ENCODE assay signal across 10 cellular contexts in the genomic region with DNA sequence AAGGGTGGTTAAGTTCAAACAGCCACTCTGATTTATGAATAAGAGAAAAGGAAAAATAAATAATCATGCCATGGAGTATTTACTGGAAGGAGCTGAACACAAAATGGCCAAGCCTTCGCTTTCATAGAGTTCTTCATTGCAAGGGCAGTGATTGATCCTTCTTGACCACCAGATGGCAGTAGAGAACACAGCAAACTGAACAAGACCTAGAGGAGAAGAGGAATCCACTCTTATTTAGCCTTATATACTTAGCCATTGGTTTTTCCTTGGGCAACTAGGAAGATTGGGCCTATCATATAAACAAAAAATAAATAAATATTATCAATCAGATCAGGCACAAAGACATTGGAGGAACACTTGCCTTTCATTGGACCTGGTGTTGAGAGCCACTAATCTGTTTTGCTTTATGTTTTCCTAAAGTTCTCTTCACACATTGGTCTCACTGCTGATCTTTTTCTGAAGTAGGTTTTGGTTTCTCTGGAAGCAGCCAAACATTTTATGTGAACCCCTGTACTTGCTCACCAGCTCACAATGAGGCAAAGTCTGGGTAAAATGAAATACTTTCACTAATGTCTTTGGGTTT. TPM values are rescaled to one million over a fixed set of nuclear protein-coding genes. Genes with fewer than 3 reads are reported as not detected.
DNase-seq lines count a peak whose midpoint lies in the region; ATAC-seq, FAIRE-seq and TF ChIP-seq lines count a peak whose summit lies in the region.
"Had no signal": no experiment of that assay in that cellular context is flagged by ENCODE, and none has a peak within 500 bp of the region (broad histone marks: within the 10 kb centered on the region; RNA-seq: fewer than 3 reads in every experiment).

No MANE protein-coding gene starts in this region.

- intact Hi-C loops in head of caudate nucleus (cut with DNase I) = loop anchor here (10.0 kb wide), 1 partner anchor 60 kb away; a partner anchor contains a TSS

- no peaks in the 10 kb centered on the region for H3K36me3 Mint-ChIP-seq in activated CD4-positive, alpha-beta T cell treated with anti-CD3 and anti-CD28 coated beads, Interleukin-2, amount 10 ng/mL, durations not matched to agents 7 days and 5 days (ENCODE audit: low read depth)

- CTCF ChIA-PET in activated CD4-positive, alpha-beta T cell treated with anti-CD3 and anti-CD28 coated beads, Interleukin-2, amount 10 ng/mL, durations not matched to agents 7 days and 5 days (lab: Charles Lee) = interaction anchor here (0.7 kb wide), 1 partner anchor 9 kb away, joined by 3 read pairs; no protein-coding TSS in a partner anchor

- no peak overlapping the region for H3K4me3 ChIP-seq in parathyroid adenoma (ENCODE audit: low read depth, low read length)

- POLR2A ChIA-PET in activated CD4-positive, alpha-beta T cell treated with anti-CD3 and anti-CD28 coated beads, Interleukin-2, amount 10 ng/mL, durations not matched to agents 7 days and 5 days (lab: Charles Lee) = no interaction called here

- H3K4me1 ChIP-seq in parathyroid adenoma = no peaks in the 10 kb centered on the region

- no peaks in the 10 kb centered on the region for H3K4me1 Mint-ChIP-seq in activated CD4-positive, alpha-beta T cell treated with anti-CD3 and anti-CD28 coated beads, Interleukin-2, amount 10 ng/mL, durations not matched to agents 7 days and 5 days

- H3K27ac ChIP-seq in parathyroid adenoma = no peak overlapping the region

- no peaks in the 10 kb centered on the region for H3K27me3 ChIP-seq in parathyroid adenoma (ENCODE audit: control insufficient read depth, insufficient read depth, low read length)

- no peaks in the 10 kb centered on the region for H3K9me3 ChIP-seq in parathyroid adenoma (ENCODE audit: control insufficient read depth, low read length)

- TF ChIP-seq CTCF in D721Med (IDR thresholded peaks at IDR 0.05; ENCODE audit: insufficient read depth, missing control alignments) (peak; percentile 87), parathyroid adenoma (IDR thresholded peaks at IDR 0.05) (peak; percentile 74)

- H3K4me2 ChIP-seq in parathyroid adenoma (ENCODE audit: low read length) = no peak overlapping the region

- H3K27ac Mint-ChIP-seq in activated CD4-positive, alpha-beta T cell treated with anti-CD3 and anti-CD28 coated beads, Interleukin-2, amount 10 ng/mL, durations not matched to agents 7 days and 5 days = no peak overlapping the region
- H3K27ac Mint-ChIP-seq: stimulated activated naive CD8-positive, alpha-beta T cell treated with anti-CD3 and anti-CD28 coated beads, Interleukin-15, Interleukin-2, amounts not matched to agents 100 ng/mL and 50 ng/mL, for 24 hours had no signal

- H2AFZ ChIP-seq in parathyroid adenoma = no peak overlapping the region

- peaks cover 16% of the 10 kb centered on the region for H3K27me3 Mint-ChIP-seq in activated CD4-positive, alpha-beta T cell treated with anti-CD3 and anti-CD28 coated beads, Interleukin-2, amount 10 ng/mL, durations not matched to agents 7 days and 5 days

- ATAC-seq in GM18870 (IDR thresholded peaks at IDR 0.05; ENCODE audit: unreplicated experiment) (peak; percentile 41), HG03060 (IDR thresholded peaks at IDR 0.05; ENCODE audit: low read depth, unreplicated experiment) (peak; percentile 35)

- H3K79me2 ChIP-seq in parathyroid adenoma = no peaks in the 10 kb centered on the region

- no peaks in the 10 kb centered on the region for H3K9me3 Mint-ChIP-seq in activated CD4-positive, alpha-beta T cell treated with anti-CD3 and anti-CD28 coated beads, Interleukin-2, amount 10 ng/mL, durations not matched to agents 7 days and 5 days
- H3K9me3 Mint-ChIP-seq: activated T-cell treated with anti-CD3 and anti-CD28 coated beads, Interleukin-2, amount 50 U/mL, for 4 hours; stimulated activated naive CD8-positive, alpha-beta T cell treated with anti-CD3 and anti-CD28 coated beads, Interleukin-15, Interleukin-2, amounts not matched to agents 100 ng/mL and 50 ng/mL, for 24 hours had no signal

- DNase-seq in D721Med (ENCODE audit: insufficient read length, low spot score) (no peak), NCI-H2171 (lab: John Stamatoyannopoulos, UW) (peak; percentile 21), head of caudate nucleus (peak in 31 of 42 donors; percentile 15 to 86 (median 68))
- DNase-seq in activated CD4-positive, alpha-beta T cell treated with anti-CD3 and anti-CD28 coated beads, Interleukin-2, amount 10 ng/mL, durations not matched to agents 7 days and 5 days = peak; percentile 49
- DNase-seq in activated naive CD4-positive, alpha-beta T cell treated with Interleukin-2 at 50 U/mL for 16 hours = no peak
- DNase-seq: activated T-cell treated with anti-CD3 and anti-CD28 coated beads, Interleukin-2, amount 50 U/mL, for 4 hours had no signal

- no peaks in the 10 kb centered on the region for H3K36me3 ChIP-seq in parathyroid adenoma (ENCODE audit: control insufficient read depth, insufficient read depth, low read length)

- H3K4me3 Mint-ChIP-seq in activated CD4-positive, alpha-beta T cell treated with anti-CD3 and anti-CD28 coated beads, Interleukin-2, amount 10 ng/mL, durations not matched to agents 7 days and 5 days = no peak overlapping the region
- H3K4me3 Mint-ChIP-seq: activated T-cell treated with anti-CD3 and anti-CD28 coated beads, Interleukin-2, amount 50 U/mL, for 4 hours; stimulated activated naive CD8-positive, alpha-beta T cell treated with anti-CD3 and anti-CD28 coated beads, Interleukin-15, Interleukin-2, amounts not matched to agents 100 ng/mL and 50 ng/mL, for 24 hours had no signal

- FAIRE-seq in D721Med (lab: Jason Lieb, UNC) = peak; percentile 87

- no peak overlapping the region for H3K9ac ChIP-seq in parathyroid adenoma

RNA-seq across cellular contexts. Expression of a gene that starts 58.0 kb away (rescaled TPM):
- total RNA-seq in activated CD4-positive, alpha-beta T cell treated with anti-CD3 and anti-CD28 coated beads, Interleukin-2, amount 10 ng/mL, durations not matched to agents 7 days and 5 days = not detected

Comparison
In these comparisons a context has a peak if more than half of its experiments do, and no peak if none do; other contexts are left out.
1. DNase-seq: peak in NCI-H2171 (single experiment), activated CD4-positive, alpha-beta T cell treated with anti-CD3 and anti-CD28 coated beads, Interleukin-2, amount 10 ng/mL, durations not matched to agents 7 days and 5 days (single experiment) and head of caudate nucleus (31 of 42); none in D721Med (single experiment) and activated naive CD4-positive, alpha-beta T cell treated with Interleukin-2 at 50 U/mL for 16 hours (single experiment).